In genomic region chr1:229625893-229626831, GRCh38 we compare ENCODE assay signal across 9 cellular contexts. TPM values are rescaled to one million over a fixed set of nuclear protein-coding genes. Genes with fewer than 3 reads are reported as not detected.
DNase-seq lines count a peak whose midpoint lies in the region; ATAC-seq, FAIRE-seq and TF ChIP-seq lines count a peak whose summit lies in the region.
"Had no signal": no experiment of that assay in that cellular context is flagged by ENCODE, and none has a peak within 500 bp of the region (broad histone marks: within the 10 kb centered on the region; RNA-seq: fewer than 3 reads in every experiment).

TSS of gene TAF5L (minus strand) at chr1:229626122. CDS start at chr1:229614482, 11,640 bp downstream.
TSS of gene URB2 (plus strand) at chr1:229626247. CDS start at chr1:229627634, 1,387 bp downstream.

- H3K9me3 ChIP-seq in HepG2 (ENCODE audit: low read length): no peaks in the 10 kb centered on the region

- peaks cover 31% of the 10 kb centered on the region for H3K4me1 ChIP-seq in HepG2 (ENCODE audit: insufficient read depth, low read length)

- intact Hi-C loops in HepG2 (cut with micrococcal nuclease; ENCODE audit: unreplicated experiment): loop anchor here (1.0 kb wide), 1 partner anchor 67 kb away; no protein-coding TSS in a partner anchor

- no peaks in the 10 kb centered on the region; a peak in 1 of 5 replicates for H3K27me3 ChIP-seq in HepG2 (ENCODE audit: control insufficient read depth in 1 of 2, insufficient read depth in 2 of 2, low read length in 2 of 2)

- peak within 1 kb of the TSS; percentile 86 to 96 (median 92) for H3K4me3 ChIP-seq in HepG2 (replicated peaks in 1 of 3; ENCODE audit: insufficient read depth in 1 of 3, low read depth in 2 of 3, low read length in 3 of 3)

- H3K27ac ChIP-seq in HepG2 (ENCODE audit: extremely low read length, insufficient read depth, low read length): peak within 1 kb of the TSS; percentile 69

- BruUV-seq in HepG2 (replicated peaks; lab: Mats Ljungman, UMichigan): no TSS peak

- 0 out of 4 replicates have a peak, but pooled peaks of 1 of the 2 experiments have one; percentile 7 for TF ChIP-seq EP300 in HepG2 (IDR thresholded peaks at IDR 0.05; ENCODE audit: low read depth in 2 of 2, low read length in 2 of 2)
- TF ChIP-seq EP300 in HepG2 (CRISPR knock-in tag; IDR thresholded peaks at IDR 0.05; ENCODE audit: borderline replicate concordance): no peak

- FAIRE-seq in HepG2 (lab: Jason Lieb, UNC): peak; percentile 15
- FAIRE-seq: colon had no signal

- 0 out of 2 replicates have a peak, but pooled peaks have one; percentile 2 for TF ChIP-seq CTCF in HepG2 (CRISPR knock-in tag; IDR thresholded peaks at IDR 0.05)

- in situ Hi-C loops in HepG2 (cut with HindIII; ENCODE audit: extremely low pct_ligation_motif_present, low pct_unique_long_range_greater_than_20kb): loop anchor here (5.0 kb wide), 1 partner anchor 64 kb away; no protein-coding TSS in a partner anchor

- H3K9ac ChIP-seq in HepG2 (ENCODE audit: insufficient read depth, low read depth, low read length): peak within 1 kb of the TSS; percentile 79

- H3K79me2 ChIP-seq in HepG2 (ENCODE audit: insufficient read depth, low read length): peaks cover 81% of the 10 kb centered on the region

- H4K20me1 ChIP-seq in HepG2 (ENCODE audit: insufficient read depth, low read length): no peaks in the 10 kb centered on the region; the same call in 1 of the 2 replicates

- H3K4me2 ChIP-seq in HepG2 (ENCODE audit: low read depth, low read length): peak within 1 kb of the TSS; percentile 91

- DNase-seq in Ammon's horn (ENCODE audit: low spot score) (peak; percentile 93), NCI-H526 treated with DMSO at 0.1 percent for 48 hours (lab: John Stamatoyannopoulos, UW) (peak; percentile 77), dermis blood vessel endothelial cell (peak; percentile 93), HepG2 (ENCODE audit: low spot score) (peak; percentile 75)
- DNase-seq in activated CD4-positive, alpha-beta T cell treated with anti-CD3 and anti-CD28 coated beads, Interleukin-2, amount 50 U/mL, for 24 hours (ENCODE audit: low read depth in 1 of 2, low spot score in 1 of 2): peak; percentile 71 to 76
- peak; percentile 68 to 82 for DNase-seq in stimulated activated CD4-positive, alpha-beta T cell treated with anti-CD3 and anti-CD28 coated beads, Interleukin-2, amount 100 ng/mL, for 48 hours

- WGBS in HepG2 (ENCODE audit: low lambda C conversion rate): 0% methylated on average over 12 of the region's 100 CpGs

- CTCF ChIA-PET in HepG2 (lab: Yijun Ruan, JAX; ENCODE audit: low intra/inter-chr PET ratio, low total read pairs): no interaction called here

- peaks cover 0 to 12% of the 10 kb centered on the region in 2 experiments; a peak in 3 of 5 replicates for H3K36me3 ChIP-seq in HepG2 (replicated peaks in 1 of 2; ENCODE audit: control insufficient read depth in 1 of 2, insufficient read depth in 2 of 2, low read length in 2 of 2)

- no peak within 1 kb of the TSS for H2AFZ ChIP-seq in HepG2 (ENCODE audit: low read length)

- TF ChIP-seq RAD21 in HepG2 (CRISPR knock-in tag; IDR thresholded peaks at IDR 0.05): no peak; the same call in 1 of the 2 replicates

- peak; percentile 88 for ATAC-seq in GM19035 (IDR thresholded peaks at IDR 0.05; ENCODE audit: unreplicated experiment)
- peak; percentile 87 for ATAC-seq in HG03354 (IDR thresholded peaks at IDR 0.05; ENCODE audit: poor library complexity, severe bottlenecking, unreplicated experiment)
- peak; percentile 93 for ATAC-seq in HepG2

- POLR2A ChIA-PET in HepG2 (lab: Yijun Ruan, JAX): interaction anchor here (5.0 kb wide), 1 partner anchor 67 kb away, joined by 34 read pairs; the partner anchor contains the start of gene ABCB10

- TF ChIP-seq POLR2A in HepG2 (IDR thresholded peaks at IDR 0.05; ENCODE audit: insufficient read depth in 1 of 2, low read depth in 2 of 2, low read length in 2 of 2): peak; percentile 59 to 72; a peak in 3 of 4 replicates

TF ChIP-seq in HepG2, 621 proteins besides CTCF, POLR2A, EP300 and RAD21 (continues in another document):
- 0 out of 2 replicates have a peak, but pooled peaks have one; percentile 52 for TF ChIP-seq HNF1B (CRISPR knock-in tag; IDR thresholded peaks at IDR 0.05)
- TF ChIP-seq CHCHD3 (CRISPR knock-in tag; IDR thresholded peaks at IDR 0.05): no peak
- no peak for TF ChIP-seq ZBTB34 (CRISPR knock-in tag; IDR thresholded peaks at IDR 0.05)
- no peak for TF ChIP-seq SNAPC5 (CRISPR knock-in tag; IDR thresholded peaks at IDR 0.05; ENCODE audit: borderline replicate concordance)
- TF ChIP-seq ZNF251 (CRISPR knock-in tag; IDR thresholded peaks at IDR 0.05): no peak

RNA-seq across cellular contexts. Expression of gene TAF5L, which starts in this region (rescaled TPM):
- total RNA-seq in dermis blood vessel endothelial cell: 28.2 and 33.6 TPM in 2 replicates
- 16.8 and 18.2 TPM in 2 replicates for total RNA-seq in HepG2 (2016; rRNA removed; fragmentation: Illumina TruSeq; extraction: Trizol)
- total RNA-seq in HepG2 (2016; cell fraction: cytosol; rRNA removed; fragmentation: Illumina TruSeq; extraction: Trizol; ENCODE audit: low read depth): 3.1 and 3.3 TPM in 2 replicates
- total RNA-seq in HepG2 (2016; cell fraction: insoluble cytoplasmic fraction; rRNA removed; fragmentation: Illumina TruSeq; extraction: Trizol): 16.0 and 19.8 TPM in 2 replicates
- 15.0 and 16.4 TPM in 2 replicates for total RNA-seq in HepG2 (2016; cell fraction: membrane; rRNA removed; fragmentation: Illumina TruSeq; extraction: Trizol)
- 14.5 and 15.1 TPM in 2 replicates for total RNA-seq in HepG2 (2016; cell fraction: nucleus; rRNA removed; fragmentation: Illumina TruSeq; extraction: Trizol)
- 10.8 and 12.2 TPM in 2 replicates for polyA plus RNA-seq in HepG2 (2011; rRNA removed)
- 9.5 and 9.7 TPM in 2 replicates for polyA plus RNA-seq in HepG2 (2011; cell fraction: cytosol; rRNA removed)
- 8.8 and 12.5 TPM in 2 replicates for polyA plus RNA-seq in HepG2 (2011; cell fraction: nucleus; rRNA removed)
- polyA plus RNA-seq in HepG2 (2012): 7.0 and 7.1 TPM in 2 replicates
- polyA plus RNA-seq in HepG2 (2016; cell fraction: cytosol; fragmentation: Illumina TruSeq; extraction: Trizol; ENCODE audit: low read depth): 2.1 and 3.0 TPM in 2 replicates
- polyA plus RNA-seq in HepG2 (2016; cell fraction: insoluble cytoplasmic fraction; fragmentation: Illumina TruSeq; extraction: Trizol; ENCODE audit: low read depth): 15.3 and 17.3 TPM in 2 replicates
- 9.5 and 9.9 TPM in 2 replicates for polyA plus RNA-seq in HepG2 (2016; cell fraction: membrane; fragmentation: Illumina TruSeq; extraction: Trizol; ENCODE audit: low read depth)
- 18.4 and 20.6 TPM in 2 replicates for polyA plus RNA-seq in HepG2 (2016; cell fraction: nucleus; fragmentation: Illumina TruSeq; extraction: Trizol; ENCODE audit: insufficient read depth, low read depth)
- polyA minus RNA-seq in HepG2 (2011; rRNA and poly(A)+ RNA removed; ENCODE audit: low replicate concordance): 27.2 and 62.1 TPM in 2 replicates
- 7.0 and 7.6 TPM in 2 replicates for polyA minus RNA-seq in HepG2 (2011; cell fraction: cytosol; rRNA and poly(A)+ RNA removed)
- 19.6 and 22.8 TPM in 2 replicates for polyA minus RNA-seq in HepG2 (2011; cell fraction: nucleus; rRNA and poly(A)+ RNA removed)

RNA-seq across cellular contexts. Expression of gene URB2, which starts in this region (rescaled TPM):
- 12.4 and 15.9 TPM in 2 replicates for total RNA-seq in dermis blood vessel endothelial cell
- 17.6 and 17.9 TPM in 2 replicates for total RNA-seq in HepG2 (2016; rRNA removed; fragmentation: Illumina TruSeq; extraction: Trizol)
- total RNA-seq in HepG2 (2016; cell fraction: cytosol; rRNA removed; fragmentation: Illumina TruSeq; extraction: Trizol; ENCODE audit: low read depth): 1.1 and 1.6 TPM in 2 replicates
- 17.2 and 17.6 TPM in 2 replicates for total RNA-seq in HepG2 (2016; cell fraction: insoluble cytoplasmic fraction; rRNA removed; fragmentation: Illumina TruSeq; extraction: Trizol)
- total RNA-seq in HepG2 (2016; cell fraction: membrane; rRNA removed; fragmentation: Illumina TruSeq; extraction: Trizol): 4.1 and 4.2 TPM in 2 replicates
- 18.1 and 23.3 TPM in 2 replicates for total RNA-seq in HepG2 (2016; cell fraction: nucleus; rRNA removed; fragmentation: Illumina TruSeq; extraction: Trizol)
- 3.9 and 4.0 TPM in 2 replicates for polyA plus RNA-seq in HepG2 (2011; rRNA removed)
- polyA plus RNA-seq in HepG2 (2011; cell fraction: cytosol; rRNA removed): 3.3 and 4.5 TPM in 2 replicates
- 5.7 and 6.2 TPM in 2 replicates for polyA plus RNA-seq in HepG2 (2011; cell fraction: nucleus; rRNA removed)
- polyA plus RNA-seq in HepG2 (2012): 4.1 and 5.4 TPM in 2 replicates
- 0.28 and 0.29 TPM in 2 replicates for polyA plus RNA-seq in HepG2 (2016; cell fraction: cytosol; fragmentation: Illumina TruSeq; extraction: Trizol; ENCODE audit: low read depth)
- 8.1 and 9.3 TPM in 2 replicates for polyA plus RNA-seq in HepG2 (2016; cell fraction: insoluble cytoplasmic fraction; fragmentation: Illumina TruSeq; extraction: Trizol; ENCODE audit: low read depth)
- 0.63 and 0.86 TPM in 2 replicates for polyA plus RNA-seq in HepG2 (2016; cell fraction: membrane; fragmentation: Illumina TruSeq; extraction: Trizol; ENCODE audit: low read depth)
- 15.0 and 20.4 TPM in 2 replicates for polyA plus RNA-seq in HepG2 (2016; cell fraction: nucleus; fragmentation: Illumina TruSeq; extraction: Trizol; ENCODE audit: insufficient read depth, low read depth)
- 21.0 and 54.3 TPM in 2 replicates for polyA minus RNA-seq in HepG2 (2011; rRNA and poly(A)+ RNA removed; ENCODE audit: low replicate concordance)
- polyA minus RNA-seq in HepG2 (2011; cell fraction: cytosol; rRNA and poly(A)+ RNA removed): 5.5 and 8.0 TPM in 2 replicates
- polyA minus RNA-seq in HepG2 (2011; cell fraction: nucleus; rRNA and poly(A)+ RNA removed): 20.3 and 25.4 TPM in 2 replicates

Comparison
In these comparisons a context has a peak if more than half of its experiments do, and no peak if none do; other contexts are left out.
1. Peak in every context shown above with its lines: DNase-seq, ATAC-seq, H3K4me3 ChIP-seq and H3K27ac ChIP-seq.